Comparison of ENCODE assay signal across 1 cellular context in the genomic region with DNA sequence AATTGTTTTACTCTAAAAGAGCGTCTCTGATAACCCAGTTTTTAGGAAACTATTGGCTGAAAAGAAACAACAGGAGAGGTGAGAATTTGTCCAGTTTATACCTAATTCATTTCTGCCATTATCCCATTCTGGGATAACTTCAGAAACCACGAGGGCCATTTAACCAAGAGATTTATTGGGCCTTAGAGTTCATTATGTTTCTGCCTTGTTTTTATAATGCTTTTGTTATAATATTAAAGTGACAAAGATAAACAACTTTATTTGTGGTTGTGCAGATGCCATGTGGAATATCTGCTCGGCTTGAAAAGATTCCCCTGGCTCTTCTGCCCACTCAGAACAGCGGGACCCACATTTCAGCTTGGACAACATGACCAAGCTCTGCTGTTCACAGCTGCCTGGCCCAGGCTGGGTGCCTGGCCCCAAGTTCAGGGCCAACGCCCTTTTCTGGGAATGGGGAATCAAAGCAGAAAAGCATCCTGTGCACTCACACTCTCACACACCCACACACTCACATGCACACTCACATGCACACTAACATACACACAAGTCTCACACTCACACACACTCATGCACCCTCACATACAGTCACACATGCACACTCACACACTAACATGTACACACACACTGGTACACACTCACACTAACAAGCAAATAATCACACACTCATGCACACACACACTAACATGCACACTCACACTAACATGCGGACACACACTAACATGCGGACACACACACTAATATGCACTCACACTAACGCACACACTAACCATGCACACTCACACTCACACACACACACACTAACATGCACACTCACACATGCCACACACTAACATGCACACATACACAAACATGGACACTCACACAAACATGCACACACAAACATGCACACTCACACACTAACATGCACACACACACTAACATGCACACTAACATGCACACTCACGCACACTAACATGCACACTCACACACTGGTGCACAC.
TF ChIP-seq lines count a peak whose summit lies in the region.

No MANE protein-coding gene starts in this region.

TF ChIP-seq in HEK293, 187 proteins besides CTCF, POLR2A, EP300 and RAD21 (continued from another document):
- TF ChIP-seq ZNF292 (tag by site-specific recombination; IDR thresholded peaks at IDR 0.05; ENCODE audit: borderline replicate concordance, low read depth) (no peak), PRDM1 (tag by site-specific recombination; IDR thresholded peaks at IDR 0.05) (no peak), ZNF19 (tag by site-specific recombination; IDR thresholded peaks at IDR 0.05; ENCODE audit: low read depth) (no peak), FEZF1 (tag by site-specific recombination; IDR thresholded peaks at IDR 0.05) (no peak), SP3 (tag by site-specific recombination; IDR thresholded peaks at IDR 0.05) (no peak), ZNF558 (tag by site-specific recombination; IDR thresholded peaks at IDR 0.05) (no peak), ZNF510 (tag by site-specific recombination; IDR thresholded peaks at IDR 0.05; ENCODE audit: insufficient replicate concordance) (no peak), ZNF660 (tag by site-specific recombination; IDR thresholded peaks at IDR 0.05) (no peak), ZNF777 (tag by site-specific recombination; IDR thresholded peaks at IDR 0.05; ENCODE audit: borderline replicate concordance) (peak; percentile 31; the same call in 1 of the 2 replicates), ZNF561 (tag by site-specific recombination; IDR thresholded peaks at IDR 0.05; ENCODE audit: borderline replicate concordance) (no peak), ZNF112 (tag by site-specific recombination; IDR thresholded peaks at IDR 0.05) (no peak), OVOL3 (tag by site-specific recombination; IDR thresholded peaks at IDR 0.05) (0 out of 2 replicates have a peak, but pooled peaks have one; percentile 9), ZNF837 (tag by site-specific recombination; IDR thresholded peaks at IDR 0.05) (no peak), ZNF391 (tag by site-specific recombination; IDR thresholded peaks at IDR 0.05; ENCODE audit: borderline replicate concordance, low read depth) (no peak), GLI4 (tag by site-specific recombination; IDR thresholded peaks at IDR 0.05) (peak; percentile 62; the same call in 1 of the 2 replicates), ZNF585B (tag by site-specific recombination; IDR thresholded peaks at IDR 0.05) (no peak), ZBTB7A (tag by site-specific recombination; IDR thresholded peaks at IDR 0.05; ENCODE audit: low read depth) (no peak), ZNF776 (tag by site-specific recombination; IDR thresholded peaks at IDR 0.05; ENCODE audit: borderline replicate concordance) (0 out of 2 replicates have a peak, but pooled peaks have one; percentile 26)
- TF ChIP-seq, protein P1, sequence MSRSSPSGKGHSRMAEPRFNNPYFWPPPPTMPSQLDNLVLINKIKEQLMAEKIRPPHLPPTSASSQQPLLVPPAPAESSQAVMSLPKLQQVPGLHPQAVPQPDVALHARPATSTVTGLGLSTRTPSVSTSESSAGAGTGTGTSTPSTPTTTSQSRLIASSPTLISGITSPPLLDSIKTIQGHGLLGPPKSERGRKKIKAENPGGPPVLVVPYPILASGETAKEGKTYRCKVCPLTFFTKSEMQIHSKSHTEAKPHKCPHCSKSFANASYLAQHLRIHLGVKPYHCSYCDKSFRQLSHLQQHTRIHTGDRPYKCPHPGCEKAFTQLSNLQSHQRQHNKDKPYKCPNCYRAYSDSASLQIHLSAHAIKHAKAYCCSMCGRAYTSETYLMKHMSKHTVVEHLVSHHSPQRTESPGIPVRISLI (tag by site-specific recombination; IDR thresholded peaks at IDR 0.05) = no peak
- TF ChIP-seq, protein P2, sequence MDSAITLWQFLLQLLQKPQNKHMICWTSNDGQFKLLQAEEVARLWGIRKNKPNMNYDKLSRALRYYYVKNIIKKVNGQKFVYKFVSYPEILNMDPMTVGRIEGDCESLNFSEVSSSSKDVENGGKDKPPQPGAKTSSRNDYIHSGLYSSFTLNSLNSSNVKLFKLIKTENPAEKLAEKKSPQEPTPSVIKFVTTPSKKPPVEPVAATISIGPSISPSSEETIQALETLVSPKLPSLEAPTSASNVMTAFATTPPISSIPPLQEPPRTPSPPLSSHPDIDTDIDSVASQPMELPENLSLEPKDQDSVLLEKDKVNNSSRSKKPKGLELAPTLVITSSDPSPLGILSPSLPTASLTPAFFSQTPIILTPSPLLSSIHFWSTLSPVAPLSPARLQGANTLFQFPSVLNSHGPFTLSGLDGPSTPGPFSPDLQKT (IDR thresholded peaks at IDR 0.05; ENCODE audit: borderline replicate concordance, low read depth, low read length) = no peak
